In the genomic region with DNA sequence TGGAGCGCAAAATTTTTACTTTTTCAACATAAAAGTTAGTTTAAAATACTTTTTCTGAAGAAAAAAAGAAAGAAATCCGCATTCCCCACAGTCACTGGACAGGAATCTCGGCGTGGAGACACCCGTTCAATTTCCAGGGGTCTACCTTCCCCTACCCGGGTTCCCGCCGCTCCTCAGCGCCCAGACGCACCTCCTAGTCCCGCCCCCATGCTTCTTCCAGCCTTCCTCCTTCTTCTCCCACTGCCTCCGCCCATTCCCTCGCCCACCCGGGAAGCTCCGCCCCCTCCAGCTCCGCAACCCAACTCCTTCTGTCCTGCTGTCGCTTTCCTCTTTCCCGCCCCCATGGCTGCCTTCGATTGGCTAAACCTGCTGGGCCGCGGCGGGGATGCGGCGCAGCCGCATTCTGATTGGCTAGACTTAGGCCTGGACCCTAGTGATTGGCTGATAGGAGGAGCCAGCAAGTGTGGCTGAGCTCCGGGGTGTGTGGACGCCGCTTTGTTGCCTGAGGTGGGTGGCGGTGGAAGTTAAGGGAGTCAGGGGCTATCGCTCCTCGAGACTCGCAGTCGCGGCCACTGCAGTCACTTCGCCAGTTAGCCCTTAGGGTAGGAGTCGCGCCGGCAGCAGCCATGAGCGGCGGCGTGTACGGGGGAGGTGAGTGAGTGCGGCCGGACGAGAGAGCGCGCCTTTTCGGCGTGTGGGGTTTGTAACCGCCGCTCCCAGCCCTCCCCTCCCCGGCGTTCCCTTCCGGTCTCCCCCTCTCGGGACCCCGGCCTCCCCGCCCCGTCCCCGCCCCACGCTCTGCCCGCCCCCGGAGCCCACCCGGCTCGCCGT, we compare ENCODE assay signal across 8 cellular contexts. TPM values are rescaled to one million over a fixed set of nuclear protein-coding genes. Genes with fewer than 3 reads are reported as not detected.
DNase-seq lines count a peak whose midpoint lies in the region; ATAC-seq and TF ChIP-seq lines count a peak whose summit lies in the region.

Gene ACTL6A (plus strand): TSS at position 460 of the 831 bp plus-strand sequence. CDS start 167 bp downstream, at position 627.

- H3K36me3 Mint-ChIP-seq in endothelial cell (ENCODE audit: low read depth, unreplicated experiment) (peaks cover 6% of the 10 kb centered on the region), mesothelial cell of epicardium (no peaks in the 10 kb centered on the region)

- H3K9me3 Mint-ChIP-seq in endothelial cell (ENCODE audit: unreplicated experiment) (no peaks in the 10 kb centered on the region), mesothelial cell of epicardium (no peaks in the 10 kb centered on the region)

- peaks cover 7% of the 10 kb centered on the region; the same call in 1 of the 2 replicates for H4K20me1 ChIP-seq in OCI-LY3 (ENCODE audit: insufficient read depth, low read length)

- H3K36me3 ChIP-seq in OCI-LY3 (replicated peaks; ENCODE audit: low read depth, low read length): no peaks in the 10 kb centered on the region

- peaks cover 35% of the 10 kb centered on the region for H3K4me1 ChIP-seq in OCI-LY3 (ENCODE audit: low read length)

- ATAC-seq in GM21515 (IDR thresholded peaks at IDR 0.05; ENCODE audit: unreplicated experiment): peak; percentile 97

- H3K27ac Mint-ChIP-seq in endothelial cell (ENCODE audit: unreplicated experiment): peak within 1 kb of the TSS; percentile 91
- peak within 1 kb of the TSS; percentile 99 for H3K27ac Mint-ChIP-seq in mesothelial cell of epicardium

- peak within 1 kb of the TSS; percentile 74 for H3K27ac ChIP-seq in OCI-LY3 (ENCODE audit: low read length)

- H2AFZ ChIP-seq in OCI-LY3 (ENCODE audit: low read depth, low read length): peak within 1 kb of the TSS; percentile 82

- H3K4me1 Mint-ChIP-seq in endothelial cell (ENCODE audit: unreplicated experiment): peaks cover 9% of the 10 kb centered on the region
- peaks cover 15% of the 10 kb centered on the region for H3K4me1 Mint-ChIP-seq in mesothelial cell of epicardium

- no peaks in the 10 kb centered on the region for H3K27me3 ChIP-seq in OCI-LY3 (ENCODE audit: low read depth, low read length)

- H3K9ac ChIP-seq in OCI-LY3 (ENCODE audit: low read length): peak within 1 kb of the TSS; percentile 86

- no peaks in the 10 kb centered on the region for H3K9me3 ChIP-seq in OCI-LY3 (ENCODE audit: insufficient read depth, low read length)

- H3K4me3 ChIP-seq in OCI-LY3 (ENCODE audit: low read length): peak within 1 kb of the TSS; percentile 91

- peaks cover 46% of the 10 kb centered on the region for H3K79me2 ChIP-seq in OCI-LY3 (ENCODE audit: low read length)

- TF ChIP-seq CTCF in OCI-LY3 (IDR thresholded peaks at IDR 0.05; ENCODE audit: low read depth, low read length) (no peak), endothelial cell (IDR thresholded peaks at IDR 0.05; ENCODE audit: unreplicated experiment) (no peak), mesothelial cell of epicardium (IDR thresholded peaks at IDR 0.05; ENCODE audit: unreplicated experiment) (no peak)

- H3K27me3 Mint-ChIP-seq in endothelial cell (ENCODE audit: unreplicated experiment) (peaks cover 7% of the 10 kb centered on the region), mesothelial cell of epicardium (ENCODE audit: low read depth) (no peaks in the 10 kb centered on the region)

- peak; percentile 99 for DNase-seq in D341Med (ENCODE audit: low spot score)
- DNase-seq in HuH-7 (ENCODE audit: low spot score): peak; percentile 98
- peak; percentile 98 for DNase-seq in activated CD8-positive, alpha-beta memory T cell treated with anti-CD3 and anti-CD28 coated beads, Interleukin-2, amount 50 U/mL, for 48 hours
- DNase-seq in endothelial cell (ENCODE audit: low spot score): peak; percentile 99
- peak; percentile 99 for DNase-seq in mesothelial cell of epicardium (ENCODE audit: low spot score in 2 of 2, unreplicated experiment in 2 of 2)
- peak; percentile 99 for DNase-seq in stimulated activated CD8-positive, alpha-beta memory T cell treated with anti-CD3 and anti-CD28 coated beads, Interleukin-15, amount 100 ng/mL, for 48 hours (ENCODE audit: low read depth in 2 of 2)

- H3K4me3 Mint-ChIP-seq in endothelial cell (ENCODE audit: unreplicated experiment) (peak within 1 kb of the TSS; percentile 98), mesothelial cell of epicardium (peak within 1 kb of the TSS; percentile 99)

- H3K4me2 ChIP-seq in OCI-LY3 (ENCODE audit: low read length): peak within 1 kb of the TSS; percentile 90

RNA-seq across cellular contexts. Expression of gene ACTL6A, which starts in this region (rescaled TPM):
- total RNA-seq in endothelial cell (ENCODE audit: unreplicated experiment) (36.3 TPM), mesothelial cell of epicardium (43.5 to 45.2 TPM (median 44.2 TPM) in 3 replicates)

Comparison
In these comparisons a context has a peak if more than half of its experiments do, and no peak if none do; other contexts are left out.
1. Peak in every context shown above with its lines: DNase-seq, ATAC-seq, H3K4me3 ChIP-seq and H3K27ac ChIP-seq.